ENCODE assay signal across 28 cellular contexts in the genomic region with DNA sequence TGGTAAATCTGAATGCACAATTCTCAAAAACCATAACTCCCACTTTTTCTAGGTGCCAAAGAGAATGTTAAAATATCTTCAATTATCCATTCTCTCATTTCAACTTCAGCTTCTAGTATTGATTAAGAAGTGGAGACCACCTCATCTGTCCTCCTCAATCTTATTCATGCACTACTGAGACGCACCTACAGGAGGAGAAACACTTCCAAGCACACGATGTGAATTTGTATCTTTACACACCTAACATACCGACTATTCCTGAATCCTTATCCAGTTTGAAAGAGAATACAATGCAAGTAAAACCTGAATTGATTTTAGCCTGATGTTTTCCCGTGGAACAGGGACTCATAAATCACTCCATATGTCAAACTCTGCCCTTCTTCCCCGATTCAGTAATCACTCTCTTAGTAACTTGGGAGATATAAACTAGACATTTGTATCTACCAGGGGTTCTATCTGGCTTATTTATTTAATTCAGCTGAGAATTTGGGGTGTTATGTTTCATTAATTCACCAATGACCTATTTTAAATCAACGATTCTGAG.
DNase-seq lines count a peak whose midpoint lies in the region; ATAC-seq and TF ChIP-seq lines count a peak whose summit lies in the region.
"Had no signal": no experiment of that assay in that cellular context is flagged by ENCODE, and none has a peak within 500 bp of the region (broad histone marks: within the 10 kb centered on the region; RNA-seq: fewer than 3 reads in every experiment).

No MANE protein-coding gene starts in this region.

- no peak overlapping the region for H3K14ac ChIP-seq in trophoblast cell (ENCODE audit: low read length)

- peaks cover 5% of the 10 kb centered on the region; the same call in 1 of the 3 replicates for H3K9me3 Mint-ChIP-seq in GM23338
- H3K9me3 Mint-ChIP-seq: activated CD4-positive, alpha-beta memory T cell treated with anti-CD3 and anti-CD28 coated beads for 36 hours; activated naive CD4-positive, alpha-beta T cell treated with anti-CD3 and anti-CD28 coated beads for 36 hours; activated T-helper 1 cell treated with anti-CD3 and anti-CD28 coated beads, Interleukin-12 subunit alpha, Interleukin-12 subunit beta, Interleukin-2, Interleukin-4 antibody, amounts not matched to agents 30 ng/mL and 10 ng/mL and 1 ng/mL, durations not matched to agents 14 hours and 24 hours and 36 hours; IgD-negative memory B cell; stimulated activated naive B cell treated with anti-CD40 and anti-IgM and Interleukin-4, amounts not matched to agents 10 μg/mL and 1 μg/mL and 100 μg/mL, for 72 hours had no signal

- H3K79me1 ChIP-seq in trophoblast cell (ENCODE audit: low read length) = peaks cover 16% of the 10 kb centered on the region

- H3K4me1 Mint-ChIP-seq in GM23338 = peaks cover 13% of the 10 kb centered on the region

- ATAC-seq in GM23338 (no peak), PC-3 (no peak), aorta (ENCODE audit: low FRiP score) (no peak), left colon (no peak)
- ATAC-seq: activated CD4-positive, CD25-positive, alpha-beta regulatory T cell treated with anti-CD3 and anti-CD28 coated beads, Interleukin-2, amount 50 U/mL, for 24 hours; heart right ventricle; stimulated activated naive B cell treated with anti-CD40 and anti-IgM and Interleukin-4, amounts not matched to agents 10 μg/mL and 1 μg/mL and 100 μg/mL, for 72 hours had no signal

- no peaks in the 10 kb centered on the region; the same call in none of the 3 replicates for H3K36me3 Mint-ChIP-seq in GM23338 (ENCODE audit: low read depth)
- H3K36me3 Mint-ChIP-seq: activated CD4-positive, alpha-beta memory T cell treated with anti-CD3 and anti-CD28 coated beads for 36 hours; IgD-negative memory B cell; stimulated activated naive B cell treated with anti-CD40 and anti-IgM and Interleukin-4, amounts not matched to agents 10 μg/mL and 1 μg/mL and 100 μg/mL, for 72 hours had no signal

- no peak overlapping the region for H4K8ac ChIP-seq in trophoblast cell (ENCODE audit: low read depth, low read length)

- no peaks in the 10 kb centered on the region for H3K27me3 Mint-ChIP-seq in GM23338 (ENCODE audit: insufficient read depth, low read depth, poor library complexity)

- H2BK120ac ChIP-seq in trophoblast cell (ENCODE audit: insufficient read depth, low read length, poor library complexity) = peak overlapping the region; percentile 79

- TF ChIP-seq CTCF in GM23338 (conservative IDR thresholded peaks at IDR 0.05; ENCODE audit: low read depth in 2 of 2) (peak; percentile 1 to 38; a peak in 2 of 4 replicates), PC-3 (conservative IDR thresholded peaks at IDR 0.05; ENCODE audit: low read depth, low read length) (0 out of 2 replicates have a peak, but pooled peaks have one; percentile 8), epithelial cell of proximal tubule (conservative IDR thresholded peaks at IDR 0.05; ENCODE audit: low read depth, low read length) (peak; percentile 8)

- CTCF ChIA-PET in PC-3 (lab: Charles Lee) = no interaction called here

- no peak overlapping the region for H3K18ac ChIP-seq in trophoblast cell (ENCODE audit: low read length)

- no peak overlapping the region for H4K12ac ChIP-seq in trophoblast cell (ENCODE audit: low read depth, low read length)

- H3F3A ChIP-seq in GM23338 (replicated peaks; ENCODE audit: low read depth) (no peaks in the 10 kb centered on the region), PC-3 (ENCODE audit: low read length, unreplicated experiment) (no peaks in the 10 kb centered on the region)

- H4K20me1 ChIP-seq in GM23338 (replicated peaks; ENCODE audit: insufficient read depth) (no peaks in the 10 kb centered on the region), PC-3 (ENCODE audit: low read length) (no peaks in the 10 kb centered on the region)

- DNase-seq in GM23338 (ENCODE audit: low spot score) (no peak), PC-3 (no peak), epithelial cell of proximal tubule (ENCODE audit: low read depth) (no peak), trophoblast cell (peak in 1 of 2 donors; percentile 20), aorta (no peak), left colon (no peak), DMS 273 treated with DMSO at 0.1 percent for 48 hours (lab: John Stamatoyannopoulos, UW) (no peak), substantia nigra (lab: John Stamatoyannopoulos, UW) (no peak)
- DNase-seq: activated CD4-positive, alpha-beta memory T cell treated with anti-CD3 and anti-CD28 coated beads for 36 hours; activated CD8-positive, alpha-beta memory T cell treated with anti-CD3 and anti-CD28 coated beads, Interleukin-2, amount 50 U/mL, for 4 hours; activated naive CD4-positive, alpha-beta T cell treated with anti-CD3 and anti-CD28 coated beads for 36 hours; amniotic stem cell; Calu3; GOT3; heart right ventricle; kidney glomerular epithelial cell; mammary epithelial cell; NCI-H2029 treated with DMSO at 0.1 percent for 48 hours; NCI-H2227 treated with DMSO at 0.1 percent for 48 hours; NCI-H69; stimulated activated CD4-positive, alpha-beta T cell treated with anti-CD3 and anti-CD28 coated beads, Interleukin-15, amount 100 ng/mL, for 24 hours; stimulated activated naive B cell treated with anti-CD40 and anti-IgM and Interleukin-4, amounts not matched to agents 10 μg/mL and 1 μg/mL and 100 μg/mL, for 72 hours; uterus had no signal

- WGBS in trophoblast cell (ENCODE audit: extremely low coverage, insufficient coverage, insufficient read length) = no CpG with 5 or more reads among the region's 6 CpGs
- 67 to 80% methylated on average over 6 of the region's 6 CpGs for WGBS in aorta, 2 donors

- no peak overlapping the region for H4K91ac ChIP-seq in trophoblast cell (ENCODE audit: low read depth, low read length)

- H3K79me2 ChIP-seq in GM23338 (replicated peaks; ENCODE audit: insufficient read depth) (no peaks in the 10 kb centered on the region), PC-3 (ENCODE audit: low read length) (no peaks in the 10 kb centered on the region), trophoblast cell (ENCODE audit: control insufficient read depth, insufficient read depth, low read length, poor library complexity) (peaks cover 1% of the 10 kb centered on the region)

- intact Hi-C loops in PC-3 (cut with micrococcal nuclease) = no loop called here
- intact Hi-C loops in aorta (cut with DNase I) = no loop called here
- intact Hi-C loops in left colon (cut with DNase I, micrococcal nuclease) = loop anchor here in 1 of 2 donors (10.0 kb wide), 1 partner anchor 458 kb away; no protein-coding TSS in a partner anchor

- no peaks in the 10 kb centered on the region; the same call in 1 of the 2 replicates for H3K36me3 ChIP-seq in GM23338 (ENCODE audit: insufficient read depth)
- no peaks in the 10 kb centered on the region for H3K36me3 ChIP-seq in PC-3 (ENCODE audit: low read depth, low read length)
- H3K36me3 ChIP-seq in trophoblast cell (ENCODE audit: control insufficient read depth in 1 of 2, insufficient read depth in 2 of 2, low read length in 2 of 2) = no peaks in the 10 kb centered on the region
- no peaks in the 10 kb centered on the region for H3K36me3 ChIP-seq in aorta (ENCODE audit: control insufficient read depth in 1 of 2, insufficient read depth in 2 of 2, low read length in 1 of 2)
- H3K36me3 ChIP-seq: heart right ventricle, SJSA1, suprapubic skin, uterus had no signal

- no peak overlapping the region for H3K23ac ChIP-seq in trophoblast cell (ENCODE audit: low read length)

- H2AFZ ChIP-seq in GM23338 (no peak overlapping the region), PC-3 (ENCODE audit: low read length) (no peak overlapping the region), trophoblast cell (ENCODE audit: insufficient read depth, low read length, poor library complexity) (no peak overlapping the region)

- H3K4me3 Mint-ChIP-seq in GM23338 = no peak overlapping the region
- H3K4me3 Mint-ChIP-seq: activated CD4-positive, alpha-beta memory T cell treated with anti-CD3 and anti-CD28 coated beads for 36 hours; activated naive CD4-positive, alpha-beta T cell treated with anti-CD3 and anti-CD28 coated beads for 36 hours; activated T-helper 1 cell treated with anti-CD3 and anti-CD28 coated beads, Interleukin-12 subunit alpha, Interleukin-12 subunit beta, Interleukin-2, Interleukin-4 antibody, amounts not matched to agents 30 ng/mL and 10 ng/mL and 1 ng/mL, durations not matched to agents 14 hours and 24 hours and 36 hours; IgD-negative memory B cell; stimulated activated naive B cell treated with anti-CD40 and anti-IgM and Interleukin-4, amounts not matched to agents 10 μg/mL and 1 μg/mL and 100 μg/mL, for 72 hours had no signal

- no peak overlapping the region for H3K9ac ChIP-seq in PC-3 (ENCODE audit: low read length)
- no peak overlapping the region for H3K9ac ChIP-seq in trophoblast cell (ENCODE audit: low read length)

- H3K9me2 ChIP-seq in GM23338 (ENCODE audit: insufficient read depth) (0 out of 2 replicates have a peak, but pooled peaks cover 8% of the 10 kb centered on the region), PC-3 (replicated peaks; ENCODE audit: low read length) (no peaks in the 10 kb centered on the region)

- peaks cover 10% of the 10 kb centered on the region for H3K4me1 ChIP-seq in GM23338 (ENCODE audit: insufficient read depth)
- H3K4me1 ChIP-seq in PC-3 (ENCODE audit: insufficient read depth, low read length) = no peaks in the 10 kb centered on the region
- H3K4me1 ChIP-seq in trophoblast cell (ENCODE audit: control insufficient read depth in 1 of 2, insufficient read depth in 2 of 2, low read length in 2 of 2) = peaks cover 6 to 11% of the 10 kb centered on the region in 2 experiments
- no peaks in the 10 kb centered on the region for H3K4me1 ChIP-seq in aorta (ENCODE audit: control insufficient read depth in 1 of 2, insufficient read depth in 2 of 2, low read length in 2 of 2)
- H3K4me1 ChIP-seq: SJSA1, suprapubic skin, uterus had no signal

- H2AK5ac ChIP-seq in trophoblast cell (ENCODE audit: low read length) = no peak overlapping the region

- H2BK5ac ChIP-seq in trophoblast cell (ENCODE audit: low read depth, low read length, poor library complexity) = no peak overlapping the region

- no peak overlapping the region for H3K4me2 ChIP-seq in GM23338
- no peak overlapping the region for H3K4me2 ChIP-seq in PC-3 (ENCODE audit: low read length)
- H3K4me2 ChIP-seq in trophoblast cell (ENCODE audit: low read length) = no peak overlapping the region

- no peaks in the 10 kb centered on the region for H3K9me3 ChIP-seq in PC-3 (ENCODE audit: low read length)
- no peaks in the 10 kb centered on the region for H3K9me3 ChIP-seq in trophoblast cell (ENCODE audit: insufficient read depth, low read depth, low read length)
- no peaks in the 10 kb centered on the region for H3K9me3 ChIP-seq in aorta (ENCODE audit: control insufficient read depth, low read length)
- H3K9me3 ChIP-seq: SJSA1, suprapubic skin, uterus had no signal

- no peak overlapping the region for H2BK12ac ChIP-seq in trophoblast cell (ENCODE audit: low read length)

- H3K4me3 ChIP-seq in GM23338 (no peak overlapping the region), PC-3 (ENCODE audit: low read length) (no peak overlapping the region), epithelial cell of proximal tubule (ENCODE audit: low read depth, low read length) (no peak overlapping the region), trophoblast cell (ENCODE audit: low read depth, low read length) (no peak overlapping the region), aorta (ENCODE audit: low read length in 2 of 2) (no peak overlapping the region)
- H3K4me3 ChIP-seq: heart right ventricle, SJSA1, suprapubic skin, uterus had no signal

- H3K27ac ChIP-seq in GM23338 (ENCODE audit: low read depth) = no peak overlapping the region
- H3K27ac ChIP-seq in PC-3 (ENCODE audit: low read length) = no peak overlapping the region
- H3K27ac ChIP-seq in trophoblast cell (ENCODE audit: low read depth, low read length) = no peak overlapping the region
- H3K27ac ChIP-seq in aorta (ENCODE audit: low read depth in 1 of 2, low read length in 2 of 2) = no peak overlapping the region
- H3K27ac ChIP-seq in substantia nigra (ENCODE audit: low read depth, low read length, poor library complexity, severe bottlenecking) = no peak overlapping the region
- H3K27ac ChIP-seq: heart right ventricle, SJSA1, suprapubic skin, uterus had no signal

- POLR2A ChIA-PET in PC-3 (lab: Charles Lee; ENCODE audit: unreplicated experiment) = no interaction called here

- H3K4ac ChIP-seq in trophoblast cell (ENCODE audit: low read depth, low read length) = no peak overlapping the region

- BruUV-seq in PC-3 (replicated peaks; lab: Mats Ljungman, UMichigan) = no TSS peak

- no peak overlapping the region for H3K27ac Mint-ChIP-seq in GM23338
- H3K27ac Mint-ChIP-seq: activated CD4-positive, alpha-beta memory T cell treated with anti-CD3 and anti-CD28 coated beads for 36 hours; activated naive CD4-positive, alpha-beta T cell treated with anti-CD3 and anti-CD28 coated beads for 36 hours; activated T-helper 1 cell treated with anti-CD3 and anti-CD28 coated beads, Interleukin-12 subunit alpha, Interleukin-12 subunit beta, Interleukin-2, Interleukin-4 antibody, amounts not matched to agents 30 ng/mL and 10 ng/mL and 1 ng/mL, durations not matched to agents 14 hours and 24 hours and 36 hours; IgD-negative memory B cell; stimulated activated naive B cell treated with anti-CD40 and anti-IgM and Interleukin-4, amounts not matched to agents 10 μg/mL and 1 μg/mL and 100 μg/mL, for 72 hours had no signal

- H3K27me3 ChIP-seq in GM23338 (ENCODE audit: insufficient read depth) (no peaks in the 10 kb centered on the region), PC-3 (ENCODE audit: low read length) (no peaks in the 10 kb centered on the region), trophoblast cell (ENCODE audit: insufficient read depth, low read length) (no peaks in the 10 kb centered on the region), aorta (ENCODE audit: control insufficient read depth in 1 of 2, insufficient read depth in 2 of 2, low read length in 1 of 2) (no peaks in the 10 kb centered on the region)
- H3K27me3 ChIP-seq: heart right ventricle, SJSA1, suprapubic skin, uterus had no signal
